1 cellular context compared by ENCODE assay signal in genomic region chr6:87701676-87702588, GRCh38.
TF ChIP-seq lines count a peak whose summit lies in the region.

Gene AKIRIN2, minus strand, starts transcription at chr6:87702233. Its CDS starts 549 bp downstream, at chr6:87701684.

TF ChIP-seq in GM12878, 131 proteins besides CTCF, POLR2A, EP300 and RAD21 (continued from another document and continues in another):
- TF ChIP-seq CUX1 (IDR thresholded peaks at IDR 0.05; ENCODE audit: insufficient replicate concordance, low read depth, low read length) (no peak), REST (IDR thresholded peaks at IDR 0.05; ENCODE audit: low read depth, low read length) (peak; percentile 41; the same call in 1 of the 2 replicates), POLR2AphosphoS5 (IDR thresholded peaks at IDR 0.05; ENCODE audit: low read length) (peak; percentile 99), MLLT1 (IDR thresholded peaks at IDR 0.05) (no peak; the same call in none of the 2 replicates), STAT3 (IDR thresholded peaks at IDR 0.05; ENCODE audit: low read depth, low read length) (no peak), MTA2 (IDR thresholded peaks at IDR 0.05; ENCODE audit: low read depth) (peak; percentile 9; the same call in 1 of the 2 replicates), BCL11A (IDR thresholded peaks at IDR 0.05; ENCODE audit: low read depth, low read length) (0 out of 2 replicates have a peak, but pooled peaks have one; percentile 6), EED (IDR thresholded peaks at IDR 0.05; ENCODE audit: low read depth) (no peak), ATF2 (IDR thresholded peaks at IDR 0.05; ENCODE audit: low read length) (no peak), TCF7 (IDR thresholded peaks at IDR 0.05; ENCODE audit: borderline replicate concordance) (no peak), YBX1 (IDR thresholded peaks at IDR 0.05) (no peak), ZNF687 (IDR thresholded peaks at IDR 0.05) (peak; percentile 44; the same call in 1 of the 2 replicates), SUPT20H (IDR thresholded peaks at IDR 0.05; ENCODE audit: borderline replicate concordance, control insufficient read depth, low read depth, low read length) (no peak), EZH2 (IDR thresholded peaks at IDR 0.05; ENCODE audit: borderline replicate concordance, control insufficient read depth, low read depth, low read length) (no peak), CHD4 (IDR thresholded peaks at IDR 0.05) (no peak), NKRF (conservative IDR thresholded peaks at IDR 0.05) (peak; percentile 75), SREBF2 (IDR thresholded peaks at IDR 0.05; ENCODE audit: low read length) (no peak), ZBED1 (IDR thresholded peaks at IDR 0.05; ENCODE audit: borderline replicate concordance) (no peak), ZNF207 (IDR thresholded peaks at IDR 0.05; ENCODE audit: borderline replicate concordance) (peak; percentile 88; the same call in 1 of the 2 replicates), MYB (IDR thresholded peaks at IDR 0.05; ENCODE audit: borderline replicate concordance, low read depth, low read length) (no peak), WRNIP1 (IDR thresholded peaks at IDR 0.05; ENCODE audit: borderline replicate concordance, low read depth, low read length) (no peak), MYC (IDR thresholded peaks at IDR 0.05; ENCODE audit: insufficient read depth, insufficient read length, insufficient replicate concordance, low read length, severe bottlenecking) (peak; percentile 89), CBFB (IDR thresholded peaks at IDR 0.05; ENCODE audit: low read depth) (peak; percentile 73; the same call in 1 of the 2 replicates), TAF1 (IDR thresholded peaks at IDR 0.05; ENCODE audit: borderline replicate concordance, low read depth, low read length) (peak; percentile 95), HDGF (IDR thresholded peaks at IDR 0.05) (no peak), E2F4 (IDR thresholded peaks at IDR 0.05; ENCODE audit: low read depth, low read length) (peak; percentile 83), EGR1 (IDR thresholded peaks at IDR 0.05; ENCODE audit: borderline replicate concordance in 1 of 2, low read depth in 2 of 2, low read length in 2 of 2) (peak in 1 of 2 experiments; percentile 88; a peak in 2 of 3 replicates), NFYA (IDR thresholded peaks at IDR 0.05; ENCODE audit: borderline replicate concordance, low read depth, low read length) (no peak), E4F1 (IDR thresholded peaks at IDR 0.05; ENCODE audit: borderline replicate concordance, partially characterized antibody) (peak; percentile 89), IRF3 (IDR thresholded peaks at IDR 0.05) (no peak), NR2F1 (conservative IDR thresholded peaks at IDR 0.05) (0 out of 2 replicates have a peak, but pooled peaks have one; percentile 27), PAX5 (IDR thresholded peaks at IDR 0.05; ENCODE audit: borderline replicate concordance, low read depth, low read length) (no peak)
